ENCODE assay signal across 10 cellular contexts in the genomic region with DNA sequence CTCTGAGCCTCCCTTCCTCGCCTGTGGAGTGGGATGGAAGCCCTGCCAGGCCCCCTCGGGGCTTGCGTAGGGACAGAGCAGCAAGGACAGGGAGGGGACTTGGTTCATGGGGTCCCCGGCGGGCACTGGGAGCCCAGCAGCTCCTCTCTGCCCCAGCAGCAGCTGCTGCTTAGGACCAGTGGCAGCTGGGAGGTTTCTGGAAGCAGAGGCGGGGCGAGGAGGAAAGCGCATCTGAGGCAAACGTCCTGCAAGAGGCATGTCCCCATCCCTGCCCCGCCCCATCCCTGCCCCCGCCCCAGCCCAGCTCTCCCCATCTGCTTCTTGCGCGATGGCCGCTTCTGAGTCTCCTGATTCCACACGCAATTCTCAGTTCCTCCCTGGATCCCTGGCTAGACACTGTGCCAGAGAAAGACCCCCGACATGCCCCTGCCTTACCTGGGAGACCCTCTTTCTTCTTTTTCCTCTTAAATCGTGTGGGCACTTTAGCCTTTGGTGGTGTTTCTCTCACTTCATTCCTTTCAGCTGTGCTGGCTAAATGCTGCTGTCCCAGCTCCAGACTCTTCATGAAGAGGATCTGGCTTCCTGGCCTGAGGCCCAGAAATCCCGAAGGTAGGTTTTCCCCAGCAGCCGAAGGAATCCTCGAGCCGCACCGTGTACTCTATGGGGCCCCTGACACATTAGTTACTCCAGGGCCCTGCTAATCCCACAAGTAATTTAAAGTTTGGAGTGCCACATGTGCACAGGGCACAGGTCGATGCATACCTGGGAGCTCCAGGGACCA. TPM values are rescaled to one million over a fixed set of nuclear protein-coding genes. Genes with fewer than 3 reads are reported as not detected.
DNase-seq lines count a peak whose midpoint lies in the region; ATAC-seq and TF ChIP-seq lines count a peak whose summit lies in the region.
"Had no signal": no experiment of that assay in that cellular context is flagged by ENCODE, and none has a peak within 500 bp of the region (broad histone marks: within the 10 kb centered on the region; RNA-seq: fewer than 3 reads in every experiment).

No MANE protein-coding gene starts in this region.

- no peak for ATAC-seq in left colon
- ATAC-seq in HG03025 (IDR thresholded peaks at IDR 0.05; ENCODE audit: low FRiP score, unreplicated experiment): no peak
- no peak for ATAC-seq in HG02798 (IDR thresholded peaks at IDR 0.05; ENCODE audit: poor library complexity, unreplicated experiment)
- ATAC-seq: activated naive CD4-positive, alpha-beta T cell treated with anti-CD3 and anti-CD28 coated beads, Interleukin-2, amount 50 U/mL, for 72 hours had no signal

- peaks cover 3% of the 10 kb centered on the region for H3K27me3 ChIP-seq in adrenal gland

- WGBS in adrenal gland, 4 donors: 58 to 73% (median 67%) methylated on average over 16 to 23 of the region's 23 CpGs

- no peak for TF ChIP-seq POLR2A in adrenal gland (IDR thresholded peaks at IDR 0.05)

- DNase-seq in AG09319 (ENCODE audit: extremely low read depth, low read depth) (peak; percentile 66), NCI-H2227 (lab: John Stamatoyannopoulos, UW; ENCODE audit: unreplicated experiment) (peak; percentile 32), choroid plexus epithelial cell (ENCODE audit: low read depth) (peak; percentile 33), left colon (peak; percentile 47 to 56), adrenal gland (no peak)
- no peak for DNase-seq in activated naive CD4-positive, alpha-beta T cell treated with anti-CD3 and anti-CD28 coated beads, Interleukin-2, amount 50 U/mL, for 16 hours
- DNase-seq: NCI-H1694 had no signal

- H3K9me3 ChIP-seq in adrenal gland (replicated peaks in 1 of 3): no peaks in the 10 kb centered on the region

- no peak for TF ChIP-seq CTCF in AG09319 (IDR thresholded peaks at IDR 0.05; ENCODE audit: low read depth, low read length)
- no peak for TF ChIP-seq CTCF in choroid plexus epithelial cell (conservative IDR thresholded peaks at IDR 0.05; ENCODE audit: low read depth, low read length)
- TF ChIP-seq CTCF in adrenal gland (IDR thresholded peaks at IDR 0.05): no peak

- H3K4me3 ChIP-seq in choroid plexus epithelial cell (ENCODE audit: low read depth, low read length): no peak overlapping the region
- no peak overlapping the region for H3K4me3 ChIP-seq in adrenal gland

- no peaks in the 10 kb centered on the region for H3K4me1 ChIP-seq in adrenal gland (replicated peaks in 1 of 2)

- H3K36me3 ChIP-seq in adrenal gland (replicated peaks in 1 of 2): no peaks in the 10 kb centered on the region

- H3K27ac ChIP-seq in adrenal gland: no peak overlapping the region

- intact Hi-C loops in left colon (cut with DNase I, micrococcal nuclease) (no loop called here), adrenal gland (cut with DNase I) (no loop called here)

RNA-seq across cellular contexts. Expression of a gene that starts 4.4 kb away (rescaled TPM):
- not detected for total RNA-seq in left colon
- not detected for total RNA-seq in adrenal gland
- polyA plus RNA-seq in adrenal gland: not detected
- total RNA-seq: activated naive CD4-positive, alpha-beta T cell treated with anti-CD3 and anti-CD28 coated beads, Interleukin-2, amount 50 U/mL, for 72 hours had no signal

RNA-seq across cellular contexts. Expression of a gene that starts 53.0 kb away (rescaled TPM):
- total RNA-seq in left colon: 1 to 10 TPM; 1.3 to 2.1 TPM
- total RNA-seq in adrenal gland: 1 to 10 TPM in 7 of 8 donors, under 1 TPM in 1; 0.54 to 3.6 (median 2.2) TPM
- polyA plus RNA-seq in adrenal gland: 1 to 10 TPM; 2.0 to 3.3 (median 2.6) TPM
- total RNA-seq: activated naive CD4-positive, alpha-beta T cell treated with anti-CD3 and anti-CD28 coated beads, Interleukin-2, amount 50 U/mL, for 72 hours had no signal

RNA-seq across cellular contexts. Expression of a gene that starts 56.3 kb away (rescaled TPM):
- total RNA-seq in left colon (10 to 100 TPM; 17.4 to 58.7 TPM), adrenal gland (1 to 10 TPM in 5 of 8 donors, under 1 TPM in 2, not detected in 1; 0.35 to 5.9 (median 1.9) TPM)
- 1 to 10 TPM in 2 of 3 donors, not detected in 1; 1.1 to 1.5 TPM for polyA plus RNA-seq in adrenal gland
- total RNA-seq: activated naive CD4-positive, alpha-beta T cell treated with anti-CD3 and anti-CD28 coated beads, Interleukin-2, amount 50 U/mL, for 72 hours had no signal

Comparison
In these comparisons a context has a peak if more than half of its experiments do, and no peak if none do; other contexts are left out.
1. DNase-seq: peak in AG09319 (single experiment), NCI-H2227 (single experiment), choroid plexus epithelial cell (single experiment) and left colon (2 of 2); none in adrenal gland (0 of 7) and activated naive CD4-positive, alpha-beta T cell treated with anti-CD3 and anti-CD28 coated beads, Interleukin-2, amount 50 U/mL, for 16 hours (single experiment).